In the genomic region with DNA sequence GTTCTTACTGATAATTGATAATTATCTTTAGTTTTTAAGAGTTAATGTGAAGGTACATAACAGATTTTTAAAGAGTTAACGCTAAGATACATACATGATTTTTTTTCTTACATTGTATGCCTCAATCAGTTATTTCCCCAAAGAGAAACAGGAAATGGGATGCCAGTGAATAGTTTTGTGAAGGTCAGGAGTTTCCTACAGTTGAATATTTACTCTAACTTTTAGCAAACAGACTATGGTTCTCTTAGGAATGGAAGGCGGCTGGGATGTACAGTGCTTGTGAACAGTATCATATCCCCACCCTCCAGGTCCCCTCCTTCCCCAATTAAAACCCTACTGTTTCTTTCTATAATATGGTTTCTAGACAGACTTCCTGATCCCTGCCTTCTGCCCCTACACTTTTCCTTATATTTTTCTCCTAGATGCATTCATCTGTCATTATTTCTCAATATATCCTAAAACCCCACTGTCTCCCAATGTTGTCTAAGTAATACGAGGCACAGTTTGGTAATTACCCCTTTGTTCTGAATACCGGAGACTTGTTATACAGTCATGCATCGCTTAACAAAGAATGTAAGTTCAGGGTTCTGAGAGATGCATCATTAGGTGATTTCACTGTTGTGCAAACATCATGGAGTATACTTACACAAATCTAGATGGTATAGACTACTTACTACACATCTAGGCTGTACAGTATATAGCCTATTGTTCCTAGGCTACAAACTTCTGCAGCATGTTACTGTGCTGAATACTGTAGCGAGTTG, we compare ENCODE assay signal across 24 cellular contexts. TPM values are rescaled to one million over a fixed set of nuclear protein-coding genes. Genes with fewer than 3 reads are reported as not detected.
DNase-seq lines count a peak whose midpoint lies in the region; ATAC-seq, FAIRE-seq and TF ChIP-seq lines count a peak whose summit lies in the region.
"Had no signal": no experiment of that assay in that cellular context is flagged by ENCODE, and none has a peak within 500 bp of the region (broad histone marks: within the 10 kb centered on the region; RNA-seq: fewer than 3 reads in every experiment).

No MANE protein-coding gene starts in this region.

- H3K27ac Mint-ChIP-seq in activated naive CD8-positive, alpha-beta T cell: peak overlapping the region; percentile 30
- H3K27ac Mint-ChIP-seq in activated naive CD8-positive, alpha-beta T cell treated with anti-CD3 and anti-CD28 coated beads for 36 hours: no peak overlapping the region
- peak overlapping the region; percentile 12 for H3K27ac Mint-ChIP-seq in activated naive CD8-positive, alpha-beta T cell treated with anti-CD3 and anti-CD28 coated beads, Interleukin-2, amount 50 U/mL, for 24 hours
- H3K27ac Mint-ChIP-seq: stimulated activated naive B cell treated with anti-CD40 and anti-IgM and Interleukin-4, amounts not matched to agents 10 μg/mL and 1 μg/mL and 100 μg/mL, for 72 hours had no signal

- peaks cover 8% of the 10 kb centered on the region for H3K4me1 Mint-ChIP-seq in activated naive CD8-positive, alpha-beta T cell (ENCODE audit: low read depth)
- peaks cover 13% of the 10 kb centered on the region for H3K4me1 Mint-ChIP-seq in activated naive CD8-positive, alpha-beta T cell treated with anti-CD3 and anti-CD28 coated beads for 36 hours
- H3K4me1 Mint-ChIP-seq in activated naive CD8-positive, alpha-beta T cell treated with anti-CD3 and anti-CD28 coated beads, Interleukin-2, amount 50 U/mL, for 24 hours: no peaks in the 10 kb centered on the region
- H3K4me1 Mint-ChIP-seq: naive B cell had no signal

- no peak for TF ChIP-seq POLR2A in GM12892 (IDR thresholded peaks at IDR 0.05; ENCODE audit: low read depth, low read length)

- ATAC-seq in activated naive CD8-positive, alpha-beta T cell treated with anti-CD3 and anti-CD28 coated beads, Interleukin-2, amount 50 U/mL, for 24 hours: no peak
- ATAC-seq: left cardiac atrium had no signal

- DNase-seq in activated naive CD8-positive, alpha-beta T cell treated with anti-CD3 and anti-CD28 coated beads for 36 hours: no peak
- no peak for DNase-seq in activated naive CD8-positive, alpha-beta T cell treated with anti-CD3 and anti-CD28 coated beads, Interleukin-2, amount 50 U/mL, for 24 hours
- peak; percentile 67 for DNase-seq in kidney tubule cell (ENCODE audit: low spot score)
- DNase-seq in germinal center (ENCODE audit: low spot score): no peak
- no peak for DNase-seq in GM12892 (ENCODE audit: insufficient read length)
- no peak for DNase-seq in HuH-7.5 (ENCODE audit: low spot score)
- DNase-seq in activated gamma-delta T cell (lab: John Stamatoyannopoulos, UW): no peak
- DNase-seq: activated CD4-positive, alpha-beta T cell treated with anti-CD3 and anti-CD28 coated beads, Interleukin-2, amount 50 U/mL, for 4 hours; activated naive CD4-positive, alpha-beta T cell treated with Interleukin-2 at 50 U/mL for 16 hours; anterior cingulate cortex; C1 segment of cervical spinal cord; Calu3; H7; head of caudate nucleus; Kasumi-1; left cardiac atrium; naive B cell; NCI-H187; NCI-H2227 treated with DMSO at 0.1 percent for 48 hours; OCI-M1; SHP77; stimulated activated CD4-positive, alpha-beta T cell treated with anti-CD3 and anti-CD28 coated beads, Interleukin-2, amount 100 ng/mL, for 48 hours; stimulated activated naive B cell treated with anti-CD40 and anti-IgM and Interleukin-4, amounts not matched to agents 10 μg/mL and 1 μg/mL and 100 μg/mL, for 72 hours had no signal

- peaks cover 1% of the 10 kb centered on the region for H3K36me3 Mint-ChIP-seq in activated naive CD8-positive, alpha-beta T cell
- peaks cover 16% of the 10 kb centered on the region for H3K36me3 Mint-ChIP-seq in activated naive CD8-positive, alpha-beta T cell treated with anti-CD3 and anti-CD28 coated beads for 36 hours
- H3K36me3 Mint-ChIP-seq in activated naive CD8-positive, alpha-beta T cell treated with anti-CD3 and anti-CD28 coated beads, Interleukin-2, amount 50 U/mL, for 24 hours (ENCODE audit: low read depth): peaks cover 7% of the 10 kb centered on the region

- no peaks in the 10 kb centered on the region for H3K27me3 Mint-ChIP-seq in activated naive CD8-positive, alpha-beta T cell
- no peaks in the 10 kb centered on the region for H3K27me3 Mint-ChIP-seq in activated naive CD8-positive, alpha-beta T cell treated with anti-CD3 and anti-CD28 coated beads for 36 hours
- no peaks in the 10 kb centered on the region for H3K27me3 Mint-ChIP-seq in activated naive CD8-positive, alpha-beta T cell treated with anti-CD3 and anti-CD28 coated beads, Interleukin-2, amount 50 U/mL, for 24 hours
- H3K27me3 Mint-ChIP-seq: naive B cell; stimulated activated naive B cell treated with anti-CD40 and anti-IgM and Interleukin-4, amounts not matched to agents 10 μg/mL and 1 μg/mL and 100 μg/mL, for 72 hours had no signal

- H3K9me3 Mint-ChIP-seq in activated naive CD8-positive, alpha-beta T cell (ENCODE audit: low read depth): no peaks in the 10 kb centered on the region
- H3K9me3 Mint-ChIP-seq in activated naive CD8-positive, alpha-beta T cell treated with anti-CD3 and anti-CD28 coated beads for 36 hours: no peaks in the 10 kb centered on the region
- H3K9me3 Mint-ChIP-seq in activated naive CD8-positive, alpha-beta T cell treated with anti-CD3 and anti-CD28 coated beads, Interleukin-2, amount 50 U/mL, for 24 hours: no peaks in the 10 kb centered on the region
- H3K9me3 Mint-ChIP-seq: naive B cell; stimulated activated naive B cell treated with anti-CD40 and anti-IgM and Interleukin-4, amounts not matched to agents 10 μg/mL and 1 μg/mL and 100 μg/mL, for 72 hours had no signal

- H3K4me3 Mint-ChIP-seq in activated naive CD8-positive, alpha-beta T cell: no peak overlapping the region
- H3K4me3 Mint-ChIP-seq in activated naive CD8-positive, alpha-beta T cell treated with anti-CD3 and anti-CD28 coated beads for 36 hours: no peak overlapping the region
- no peak overlapping the region for H3K4me3 Mint-ChIP-seq in activated naive CD8-positive, alpha-beta T cell treated with anti-CD3 and anti-CD28 coated beads, Interleukin-2, amount 50 U/mL, for 24 hours
- H3K4me3 Mint-ChIP-seq: naive B cell; stimulated activated naive B cell treated with anti-CD40 and anti-IgM and Interleukin-4, amounts not matched to agents 10 μg/mL and 1 μg/mL and 100 μg/mL, for 72 hours had no signal

- FAIRE-seq in GM12892 (lab: Jason Lieb, UNC): no peak

RNA-seq across cellular contexts. Expression of a gene that starts 29.2 kb away (rescaled TPM):
- total RNA-seq in activated naive CD8-positive, alpha-beta T cell treated with anti-CD3 and anti-CD28 coated beads for 36 hours: 1 to 10 TPM; 7.9 to 8.6 TPM
- polyA plus RNA-seq in GM12892 (2012; ENCODE audit: missing spikeins): 8.6 TPM
